9 cellular contexts compared by ENCODE assay signal in the genomic region with DNA sequence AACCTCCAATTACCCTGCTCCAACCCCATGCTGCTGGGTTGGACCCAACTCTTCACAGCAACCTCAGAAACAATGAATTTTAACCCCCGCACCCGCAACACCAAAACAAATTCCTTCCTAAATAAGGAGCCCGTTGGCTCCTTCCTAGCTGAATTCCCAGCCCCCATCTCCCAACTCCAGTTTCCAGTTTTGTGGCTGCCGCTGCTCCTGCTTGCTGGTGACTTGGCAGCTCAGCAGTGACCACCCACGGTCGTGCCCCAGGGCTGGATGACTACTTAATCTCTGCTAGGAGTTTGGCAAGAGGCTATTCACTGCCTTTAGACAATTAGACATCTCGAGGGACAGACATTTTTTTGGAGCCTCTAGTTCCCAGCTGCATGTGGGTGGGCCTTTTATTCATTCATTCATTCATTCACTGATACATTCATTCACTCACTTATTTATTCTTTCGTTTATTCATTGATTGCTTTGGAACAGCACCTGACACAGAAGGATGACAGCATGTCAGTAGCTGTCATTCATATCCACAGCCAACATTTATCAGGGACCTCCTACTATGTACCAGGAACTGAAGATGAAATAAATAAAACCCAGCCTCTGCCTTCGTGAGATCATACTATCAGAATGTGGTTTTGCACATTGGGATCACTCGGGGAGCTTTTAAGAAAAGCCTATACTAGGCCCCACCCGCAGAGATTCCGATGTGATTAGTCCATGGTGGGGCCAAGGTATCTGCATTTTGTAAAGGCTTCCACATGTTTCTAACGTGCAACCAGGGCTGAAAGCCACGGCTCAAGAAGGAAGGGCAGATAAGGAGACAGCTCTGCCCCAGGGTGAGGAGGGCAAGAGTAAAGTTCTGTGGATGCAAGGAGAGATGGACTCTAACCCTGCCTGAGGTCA.
DNase-seq lines count a peak whose midpoint lies in the region; ATAC-seq and TF ChIP-seq lines count a peak whose summit lies in the region.
"Had no signal": no experiment of that assay in that cellular context is flagged by ENCODE, and none has a peak within 500 bp of the region (broad histone marks: within the 10 kb centered on the region; RNA-seq: fewer than 3 reads in every experiment).

No MANE protein-coding gene starts in this region.

- H3K36me3 ChIP-seq in PC-3 (ENCODE audit: low read depth, low read length) (no peaks in the 10 kb centered on the region), esophagus muscularis mucosa (no peaks in the 10 kb centered on the region)
- H3K36me3 ChIP-seq: pancreas had no signal

- no peaks in the 10 kb centered on the region for H3K79me2 ChIP-seq in PC-3 (ENCODE audit: low read length)

- no TSS peak for BruUV-seq in PC-3 (replicated peaks; lab: Mats Ljungman, UMichigan)

- H3K4me3 Mint-ChIP-seq in neural crest cell = peak overlapping the region; percentile 52
- H3K4me3 Mint-ChIP-seq in activated T-cell treated with anti-CD3 and anti-CD28 coated beads, Interleukin-2, amount 50 U/mL, for 72 hours = no peak overlapping the region

- no peaks in the 10 kb centered on the region for H3K9me2 ChIP-seq in PC-3 (replicated peaks; ENCODE audit: low read length)

- peak; percentile 81 for ATAC-seq in PC-3
- ATAC-seq in GM19035 (IDR thresholded peaks at IDR 0.05; ENCODE audit: unreplicated experiment) = no peak
- ATAC-seq in activated T-cell treated with anti-CD3 and anti-CD28 coated beads, Interleukin-2, amount 50 U/mL, for 72 hours (replicated peaks in 1 of 2) = no peak

- peak; percentile 97 for DNase-seq in COLO829 (ENCODE audit: low spot score)
- peak; percentile 88 for DNase-seq in PC-3
- DNase-seq in esophagus muscularis mucosa (ENCODE audit: extremely low spot score) = no peak
- peak; percentile 42 for DNase-seq in neural crest cell (ENCODE audit: low read depth, low spot score)
- no peak for DNase-seq in activated T-cell treated with anti-CD3 and anti-CD28 coated beads, Interleukin-2, amount 50 U/mL, for 72 hours
- no peak for DNase-seq in SIG-M5 treated with dmso at 0.1 percent for 504 hours (lab: John Stamatoyannopoulos, UW; ENCODE audit: unreplicated experiment)
- DNase-seq in NCI-H2081 (lab: John Stamatoyannopoulos, UW) = no peak
- DNase-seq: pancreas had no signal

- no peak overlapping the region for H3K27ac Mint-ChIP-seq in neural crest cell (ENCODE audit: unreplicated experiment)
- H3K27ac Mint-ChIP-seq in activated T-cell treated with anti-CD3 and anti-CD28 coated beads, Interleukin-2, amount 50 U/mL, for 72 hours = no peak overlapping the region

- TF ChIP-seq EP300 in esophagus muscularis mucosa (IDR thresholded peaks at IDR 0.05) = no peak

- peak overlapping the region; percentile 5; the same call in 1 of the 2 replicates for H3K27ac ChIP-seq in PC-3 (ENCODE audit: low read length)
- H3K27ac ChIP-seq in esophagus muscularis mucosa (replicated peaks in 1 of 4) = peak overlapping the region; percentile 47 to 58 (median 53)
- H3K27ac ChIP-seq: pancreas had no signal

- H3K4me1 ChIP-seq in PC-3 (ENCODE audit: insufficient read depth, low read length) = peaks cover 16% of the 10 kb centered on the region
- peaks cover 5 to 21% (median 19%) of the 10 kb centered on the region in 4 donors for H3K4me1 ChIP-seq in esophagus muscularis mucosa
- H3K4me1 ChIP-seq: pancreas had no signal

- TF ChIP-seq CTCF in PC-3 (conservative IDR thresholded peaks at IDR 0.05; ENCODE audit: low read depth, low read length) (no peak), esophagus muscularis mucosa (IDR thresholded peaks at IDR 0.05) (no peak), neural crest cell (conservative IDR thresholded peaks at IDR 0.05) (no peak)

- peaks cover 90% of the 10 kb centered on the region for H3K27me3 Mint-ChIP-seq in neural crest cell (ENCODE audit: low read depth)
- peaks cover 5% of the 10 kb centered on the region for H3K27me3 Mint-ChIP-seq in activated T-cell treated with anti-CD3 and anti-CD28 coated beads, Interleukin-2, amount 50 U/mL, for 72 hours (ENCODE audit: low read depth)

- no peak overlapping the region for H3K9ac ChIP-seq in PC-3 (ENCODE audit: low read length)

- no peak overlapping the region for H3K4me3 ChIP-seq in PC-3 (ENCODE audit: low read length)
- H3K4me3 ChIP-seq in esophagus muscularis mucosa = no peak overlapping the region
- H3K4me3 ChIP-seq: pancreas had no signal

- H3K4me2 ChIP-seq in PC-3 (ENCODE audit: low read length) = peak overlapping the region; percentile 44

- 48% methylated on average over 14 of the region's 14 CpGs for WGBS in esophagus muscularis mucosa

- intact Hi-C loops in PC-3 (cut with micrococcal nuclease) (no loop called here), esophagus muscularis mucosa (cut with DNase I) (no loop called here)

- H3K9me3 ChIP-seq in PC-3 (ENCODE audit: low read length) = no peaks in the 10 kb centered on the region
- no peaks in the 10 kb centered on the region for H3K9me3 ChIP-seq in esophagus muscularis mucosa
- H3K9me3 ChIP-seq: pancreas had no signal

- peaks cover 38% of the 10 kb centered on the region for H3K4me1 Mint-ChIP-seq in neural crest cell
- peaks cover 6% of the 10 kb centered on the region for H3K4me1 Mint-ChIP-seq in activated T-cell treated with anti-CD3 and anti-CD28 coated beads, Interleukin-2, amount 50 U/mL, for 72 hours (ENCODE audit: low read depth)

- no peaks in the 10 kb centered on the region for H3K36me3 Mint-ChIP-seq in neural crest cell (ENCODE audit: low read depth)
- H3K36me3 Mint-ChIP-seq in activated T-cell treated with anti-CD3 and anti-CD28 coated beads, Interleukin-2, amount 50 U/mL, for 72 hours (ENCODE audit: insufficient read depth in 2 of 2) = no peaks in the 10 kb centered on the region

- H3K27me3 ChIP-seq in PC-3 (ENCODE audit: low read length) (no peaks in the 10 kb centered on the region), esophagus muscularis mucosa (no peaks in the 10 kb centered on the region)
- H3K27me3 ChIP-seq: pancreas had no signal

- POLR2A ChIA-PET in PC-3 (lab: Charles Lee; ENCODE audit: unreplicated experiment) = no interaction called here

- TF ChIP-seq POLR2A in esophagus muscularis mucosa (IDR thresholded peaks at IDR 0.05; ENCODE audit: low read depth) = no peak

- H3F3A ChIP-seq in PC-3 (ENCODE audit: low read length, unreplicated experiment) = no peaks in the 10 kb centered on the region

- H3K9me3 Mint-ChIP-seq in neural crest cell = no peaks in the 10 kb centered on the region
- H3K9me3 Mint-ChIP-seq in activated T-cell treated with anti-CD3 and anti-CD28 coated beads, Interleukin-2, amount 50 U/mL, for 72 hours = no peaks in the 10 kb centered on the region

- CTCF ChIA-PET in PC-3 (lab: Charles Lee) = no interaction called here

- no peaks in the 10 kb centered on the region for H4K20me1 ChIP-seq in PC-3 (ENCODE audit: low read length)

- peak overlapping the region; percentile 49 for H2AFZ ChIP-seq in PC-3 (ENCODE audit: low read length)

Comparison
In these comparisons a context has a peak if more than half of its experiments do, and no peak if none do; other contexts are left out.
1. DNase-seq: peak in COLO829 (single experiment), PC-3 (single experiment) and neural crest cell (single experiment); none in esophagus muscularis mucosa (single experiment), activated T-cell treated with anti-CD3 and anti-CD28 coated beads, Interleukin-2, amount 50 U/mL, for 72 hours (0 of 2), SIG-M5 treated with dmso at 0.1 percent for 504 hours (single experiment) and NCI-H2081 (0 of 2).